10 cellular contexts compared by ENCODE assay signal in the genomic region with DNA sequence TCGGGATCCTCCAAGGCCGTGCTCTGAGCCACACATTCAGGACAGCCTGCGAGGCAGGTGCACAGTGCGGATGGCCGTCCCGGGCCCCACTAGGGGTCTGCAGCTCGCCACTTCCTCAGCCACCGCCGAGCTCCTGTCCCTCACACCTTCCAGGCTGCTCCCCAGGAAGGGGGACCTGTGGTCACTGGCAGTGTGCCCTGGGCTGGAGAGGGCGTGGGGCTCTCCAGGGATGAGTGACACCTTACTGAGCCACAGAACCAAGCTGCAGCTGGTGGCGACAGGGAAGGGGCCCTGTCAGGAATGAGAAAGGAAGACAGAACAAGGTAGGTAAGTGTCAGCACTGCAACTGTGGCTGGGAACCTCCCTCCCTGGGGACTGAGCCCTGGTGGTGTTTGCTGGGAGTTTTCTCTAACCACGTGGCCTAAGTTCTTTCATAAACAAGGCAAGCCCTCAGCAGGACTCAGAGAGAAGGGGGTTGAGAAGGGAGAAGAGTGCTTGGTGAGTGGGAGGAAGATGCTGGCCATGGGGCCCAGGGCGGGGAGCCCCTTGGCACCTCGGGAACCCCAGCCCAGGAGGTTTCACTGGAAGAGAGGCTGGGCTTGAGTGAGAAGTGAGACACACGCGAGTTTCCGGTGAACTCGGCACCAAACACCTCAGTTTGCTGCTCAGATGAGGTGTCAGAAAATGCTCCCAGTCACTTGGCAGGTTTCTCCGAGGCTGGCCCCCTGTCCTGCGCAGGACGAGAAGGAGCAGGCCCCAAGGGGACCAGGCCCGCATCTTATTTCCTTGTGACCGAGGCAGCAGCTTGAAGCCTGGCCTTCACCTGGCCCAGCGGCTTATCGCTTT. TPM values are rescaled to one million over a fixed set of nuclear protein-coding genes. Genes with fewer than 3 reads are reported as not detected.
DNase-seq lines count a peak whose midpoint lies in the region; ATAC-seq and TF ChIP-seq lines count a peak whose summit lies in the region.
"Had no signal": no experiment of that assay in that cellular context is flagged by ENCODE, and none has a peak within 500 bp of the region (broad histone marks: within the 10 kb centered on the region; RNA-seq: fewer than 3 reads in every experiment).

No MANE protein-coding gene starts in this region.

- no peak for DNase-seq in activated T-cell treated with anti-CD3 and anti-CD28 coated beads, Interleukin-2, amount 50 U/mL, for 4 hours
- peak; percentile 39 for DNase-seq in stimulated activated CD8-positive, alpha-beta memory T cell treated with anti-CD3 and anti-CD28 coated beads, Interleukin-4, amount 100 ng/mL, for 24 hours (ENCODE audit: low read depth)
- DNase-seq in ovary (no peak), AG08395 (ENCODE audit: low spot score) (no peak), vagina (ENCODE audit: extremely low spot score in 2 of 2) (no peak)

- ATAC-seq in GM19468 (IDR thresholded peaks at IDR 0.05; ENCODE audit: extremely low read depth, unreplicated experiment) (peak; percentile 34), HG03432 (IDR thresholded peaks at IDR 0.05; ENCODE audit: unreplicated experiment) (peak; percentile 63)
- ATAC-seq in activated T-cell treated with anti-CD3 and anti-CD28 coated beads, Interleukin-2, amount 50 U/mL, for 4 hours: peak; percentile 70 to 72

- H3K4me1 Mint-ChIP-seq in activated T-cell treated with anti-CD3 and anti-CD28 coated beads, Interleukin-2, amount 50 U/mL, for 4 hours (ENCODE audit: low read depth): peaks cover 22% of the 10 kb centered on the region

- H3K9me3 ChIP-seq in ovary: no peaks in the 10 kb centered on the region
- no peaks in the 10 kb centered on the region for H3K9me3 ChIP-seq in vagina

- no peak overlapping the region for H3K27ac ChIP-seq in ovary
- no peak overlapping the region for H3K27ac ChIP-seq in vagina
- H3K27ac ChIP-seq: SK-N-MC had no signal

- H3K4me1 ChIP-seq in ovary (ENCODE audit: insufficient read depth) (no peaks in the 10 kb centered on the region), vagina (no peaks in the 10 kb centered on the region)

- peaks cover 2% of the 10 kb centered on the region for H3K27me3 Mint-ChIP-seq in activated T-cell treated with anti-CD3 and anti-CD28 coated beads, Interleukin-2, amount 50 U/mL, for 4 hours (ENCODE audit: low read depth)

- no peaks in the 10 kb centered on the region for H3K36me3 ChIP-seq in ovary
- no peaks in the 10 kb centered on the region for H3K36me3 ChIP-seq in vagina

- TF ChIP-seq POLR2A in ovary (IDR thresholded peaks at IDR 0.05): no peak
- no peak for TF ChIP-seq POLR2A in vagina (IDR thresholded peaks at IDR 0.05)

- H3K36me3 Mint-ChIP-seq in activated T-cell treated with anti-CD3 and anti-CD28 coated beads, Interleukin-2, amount 50 U/mL, for 4 hours (ENCODE audit: insufficient read depth): no peaks in the 10 kb centered on the region

- 72 to 78% (median 74%) methylated on average over 25 of the region's 25 CpGs for WGBS in ovary, 3 donors

- intact Hi-C loops in ovary (cut with DNase I) (no loop called here), vagina (cut with DNase I) (no loop called here)

- no peak for TF ChIP-seq EP300 in ovary (IDR thresholded peaks at IDR 0.05)

- H3K27me3 ChIP-seq in ovary (no peaks in the 10 kb centered on the region), vagina (no peaks in the 10 kb centered on the region)

- no peak overlapping the region for H3K4me3 ChIP-seq in ovary
- no peak overlapping the region for H3K4me3 ChIP-seq in vagina
- H3K4me3 ChIP-seq: SK-N-MC had no signal

- H3K4me3 Mint-ChIP-seq in activated T-cell treated with anti-CD3 and anti-CD28 coated beads, Interleukin-2, amount 50 U/mL, for 4 hours: no peak overlapping the region

- H3K9me3 Mint-ChIP-seq in activated T-cell treated with anti-CD3 and anti-CD28 coated beads, Interleukin-2, amount 50 U/mL, for 4 hours: no peaks in the 10 kb centered on the region

- TF ChIP-seq CTCF in GM12873 (IDR thresholded peaks at IDR 0.05; ENCODE audit: insufficient read depth, low read depth, low read length, missing control alignments): peak; percentile 17
- TF ChIP-seq CTCF in ovary (IDR thresholded peaks at IDR 0.05): no peak
- TF ChIP-seq CTCF in vagina (IDR thresholded peaks at IDR 0.05): no peak

RNA-seq across cellular contexts. Expression of a gene that starts 5.2 kb away (rescaled TPM):
- total RNA-seq in activated T-cell treated with anti-CD3 and anti-CD28 coated beads, Interleukin-2, amount 50 U/mL, for 4 hours: 10 to 100 TPM; 12.5 to 56.8 (median 26.9) TPM
- not detected for total RNA-seq in ovary
- polyA plus RNA-seq in ovary: not detected
- not detected for total RNA-seq in vagina
- total RNA-seq: temporal lobe had no signal

RNA-seq across cellular contexts. Expression of a gene that starts 10.6 kb away (rescaled TPM):
- 10 to 100 TPM; 17.9 to 45.9 (median 18.5) TPM for total RNA-seq in activated T-cell treated with anti-CD3 and anti-CD28 coated beads, Interleukin-2, amount 50 U/mL, for 4 hours
- total RNA-seq in ovary: not detected
- not detected for polyA plus RNA-seq in ovary
- not detected for total RNA-seq in vagina
- total RNA-seq: temporal lobe had no signal

Comparison
In these comparisons a context has a peak if more than half of its experiments do, and no peak if none do; other contexts are left out.
1. RNA of a gene that starts 5.2 kb away (total RNA-seq): 12.5 to 56.8 TPM in activated T-cell treated with anti-CD3 and anti-CD28 coated beads, Interleukin-2, amount 50 U/mL, for 4 hours; not detected in ovary and not detected in vagina (single experiment); every median in the first group is over 10 times any median in the second.
2. RNA of a gene that starts 10.6 kb away (total RNA-seq): 17.9 to 45.9 TPM in activated T-cell treated with anti-CD3 and anti-CD28 coated beads, Interleukin-2, amount 50 U/mL, for 4 hours; not detected in ovary and not detected in vagina (single experiment); every median in the first group is over 10 times any median in the second.
3. Peak in every context shown above with its lines, with median percentiles within 50 percentile points of each other: ATAC-seq.